ENCODE assay signal across 17 cellular contexts in genomic region chr1:226699166-226699565, GRCh38. TPM values are rescaled to one million over a fixed set of nuclear protein-coding genes. Genes with fewer than 3 reads are reported as not detected.
DNase-seq lines count a peak whose midpoint lies in the region; ATAC-seq and TF ChIP-seq lines count a peak whose summit lies in the region.
"Had no signal": no experiment of that assay in that cellular context is flagged by ENCODE, and none has a peak within 500 bp of the region (broad histone marks: within the 10 kb centered on the region; RNA-seq: fewer than 3 reads in every experiment).

No MANE protein-coding gene starts in this region.

- peaks cover 53% of the 10 kb centered on the region for H3K36me3 Mint-ChIP-seq in activated naive CD4-positive, alpha-beta T cell treated with anti-CD3 and anti-CD28 coated beads, Interleukin-2, amount 10 ng/mL, durations not matched to agents 7 days and 5 days
- H3K36me3 Mint-ChIP-seq in activated naive CD8-positive, alpha-beta T cell: peaks cover 13% of the 10 kb centered on the region
- peaks cover 0 to 62% (median 17%) of the 10 kb centered on the region in 3 donors for H3K36me3 Mint-ChIP-seq in naive thymus-derived CD8-positive, alpha-beta T cell

- POLR2A ChIA-PET in naive thymus-derived CD8-positive, alpha-beta T cell (lab: Charles Lee): interaction anchor here (1.0 to 12.6 kb wide), 2 partner anchors 18 to 38 kb away, joined by 3 to 156 read pairs; no protein-coding TSS in a partner anchor

- H3K27me3 ChIP-seq in MM.1S (replicated peaks; ENCODE audit: insufficient read depth, low read length): no peaks in the 10 kb centered on the region
- no peaks in the 10 kb centered on the region for H3K27me3 ChIP-seq in foreskin keratinocyte
- H3K27me3 ChIP-seq: cardiac muscle cell had no signal

- CTCF ChIA-PET in activated naive CD4-positive, alpha-beta T cell treated with anti-CD3 and anti-CD28 coated beads, Interleukin-2, amount 10 ng/mL, durations not matched to agents 7 days and 5 days (lab: Charles Lee): interaction anchor here (1.9 to 2.2 kb wide), 2 partner anchors 11 to 37 kb away, joined by 4 to 7 read pairs; no protein-coding TSS in a partner anchor

- no peaks in the 10 kb centered on the region for H3K36me3 ChIP-seq in MM.1S (replicated peaks; ENCODE audit: insufficient read depth, low read length)
- H3K36me3 ChIP-seq: cardiac muscle cell, HAP-1 had no signal

- DNase-seq in activated naive CD4-positive, alpha-beta T cell treated with anti-CD3 and anti-CD28 coated beads, Interleukin-2, amount 10 ng/mL, durations not matched to agents 7 days and 5 days: no peak
- DNase-seq in activated naive CD4-positive, alpha-beta T cell treated with Interleukin-2 at 50 U/mL for 16 hours: no peak
- DNase-seq in naive thymus-derived CD8-positive, alpha-beta T cell: no peak
- DNase-seq in NCI-H1048 (lab: John Stamatoyannopoulos, UW) (no peak), MM.1S (no peak), foreskin keratinocyte (no peak)
- DNase-seq: ACHN, Calu3, foreskin fibroblast, NCI-H2029 treated with DMSO at 0.1 percent for 48 hours, NCI-H524 treated with DMSO at 0.1 percent for 48 hours, nephron progenitor cell, PC-9 had no signal

- H3K4me1 Mint-ChIP-seq in activated naive CD4-positive, alpha-beta T cell treated with anti-CD3 and anti-CD28 coated beads, Interleukin-2, amount 10 ng/mL, durations not matched to agents 7 days and 5 days: peaks cover 75% of the 10 kb centered on the region
- peaks cover 87% of the 10 kb centered on the region for H3K4me1 Mint-ChIP-seq in activated naive CD8-positive, alpha-beta T cell (ENCODE audit: low read depth)
- peaks cover 41 to 95% (median 89%) of the 10 kb centered on the region in 4 donors for H3K4me1 Mint-ChIP-seq in naive thymus-derived CD8-positive, alpha-beta T cell

- no peaks in the 10 kb centered on the region for H3F3A ChIP-seq in MM.1S (ENCODE audit: insufficient read depth, low read length)

- no peak overlapping the region for H2AFZ ChIP-seq in MM.1S (ENCODE audit: low read length)
- H2AFZ ChIP-seq: PC-9 had no signal

- no peak overlapping the region for H3K4me2 ChIP-seq in MM.1S (ENCODE audit: low read depth, low read length)
- H3K4me2 ChIP-seq: PC-9 had no signal

- peak overlapping the region; percentile 69 for H3K27ac Mint-ChIP-seq in activated naive CD4-positive, alpha-beta T cell treated with anti-CD3 and anti-CD28 coated beads, Interleukin-2, amount 10 ng/mL, durations not matched to agents 7 days and 5 days
- H3K27ac Mint-ChIP-seq in activated naive CD8-positive, alpha-beta T cell: peak overlapping the region; percentile 99
- H3K27ac Mint-ChIP-seq in naive thymus-derived CD8-positive, alpha-beta T cell: peak overlapping the region; percentile 98 to 100 (median 99)
- H3K27ac Mint-ChIP-seq: nephron progenitor cell had no signal

- H3K4me3 ChIP-seq in MM.1S (ENCODE audit: low read length): no peak overlapping the region
- H3K4me3 ChIP-seq: cardiac muscle cell, HAP-1, PC-9 had no signal

- no peak for TF ChIP-seq CTCF in MM.1S (IDR thresholded peaks at IDR 0.05; ENCODE audit: low read length)
- no peak for TF ChIP-seq CTCF in foreskin keratinocyte (conservative IDR thresholded peaks at IDR 0.05)

- no peaks in the 10 kb centered on the region for H3K9me2 ChIP-seq in MM.1S (replicated peaks; ENCODE audit: insufficient read depth, low read length)

- no peaks in the 10 kb centered on the region for H3K9me3 ChIP-seq in MM.1S (replicated peaks; ENCODE audit: insufficient read depth, low read length)
- H3K9me3 ChIP-seq: HAP-1 had no signal

- ATAC-seq in naive thymus-derived CD8-positive, alpha-beta T cell: no peak
- ATAC-seq in foreskin keratinocyte: no peak

- peak overlapping the region; percentile 54 for H3K27ac ChIP-seq in temporal lobe (ENCODE audit: low read depth, low read length)
- H3K27ac ChIP-seq in MM.1S (ENCODE audit: low read length): no peak overlapping the region
- H3K27ac ChIP-seq in foreskin keratinocyte: no peak overlapping the region
- H3K27ac ChIP-seq: cardiac muscle cell, PC-9 had no signal

- H3K4me1 ChIP-seq in MM.1S (ENCODE audit: low read length): peaks cover 4% of the 10 kb centered on the region; the same call in 1 of the 2 replicates
- peaks cover 29% of the 10 kb centered on the region for H3K4me1 ChIP-seq in foreskin keratinocyte

- H4K20me1 ChIP-seq in MM.1S (ENCODE audit: insufficient read depth, low read length): no peaks in the 10 kb centered on the region

- no peak overlapping the region for H3K9ac ChIP-seq in MM.1S (ENCODE audit: low read length)

- no peaks in the 10 kb centered on the region for H3K27me3 Mint-ChIP-seq in activated naive CD4-positive, alpha-beta T cell treated with anti-CD3 and anti-CD28 coated beads, Interleukin-2, amount 10 ng/mL, durations not matched to agents 7 days and 5 days
- H3K27me3 Mint-ChIP-seq in activated naive CD8-positive, alpha-beta T cell: no peaks in the 10 kb centered on the region
- H3K27me3 Mint-ChIP-seq in naive thymus-derived CD8-positive, alpha-beta T cell: no peaks in the 10 kb centered on the region

- peaks cover 78% of the 10 kb centered on the region for H3K79me2 ChIP-seq in MM.1S (ENCODE audit: low read length)

- H3K9me3 Mint-ChIP-seq in activated naive CD4-positive, alpha-beta T cell treated with anti-CD3 and anti-CD28 coated beads, Interleukin-2, amount 10 ng/mL, durations not matched to agents 7 days and 5 days: no peaks in the 10 kb centered on the region
- no peaks in the 10 kb centered on the region for H3K9me3 Mint-ChIP-seq in activated naive CD8-positive, alpha-beta T cell (ENCODE audit: low read depth)
- no peaks in the 10 kb centered on the region for H3K9me3 Mint-ChIP-seq in naive thymus-derived CD8-positive, alpha-beta T cell
- H3K9me3 Mint-ChIP-seq: nephron progenitor cell had no signal

- no peak overlapping the region for H3K4me3 Mint-ChIP-seq in activated naive CD4-positive, alpha-beta T cell treated with anti-CD3 and anti-CD28 coated beads, Interleukin-2, amount 10 ng/mL, durations not matched to agents 7 days and 5 days
- peak overlapping the region; percentile 58 for H3K4me3 Mint-ChIP-seq in activated naive CD8-positive, alpha-beta T cell
- H3K4me3 Mint-ChIP-seq in naive thymus-derived CD8-positive, alpha-beta T cell: peak overlapping the region; percentile 6 to 85 (median 64)
- H3K4me3 Mint-ChIP-seq: nephron progenitor cell had no signal

RNA-seq across cellular contexts. Expression of gene ITPKB, which starts 39.9 kb away (rescaled TPM):
- 100 to 1,000 TPM; 177 to 185 TPM for total RNA-seq in naive thymus-derived CD8-positive, alpha-beta T cell
- 10 to 100 TPM; 72.3 to 74.3 (median 73.0) TPM for polyA plus RNA-seq in naive thymus-derived CD8-positive, alpha-beta T cell
- total RNA-seq in temporal lobe (6.1 TPM), foreskin keratinocyte (11.7 and 11.9 TPM in 2 replicates)
- 3.5 and 3.9 TPM in 2 replicates for polyA plus RNA-seq in foreskin keratinocyte

Comparison
In these comparisons a context has a peak if more than half of its experiments do, and no peak if none do; other contexts are left out.
1. RNA of gene ITPKB, which starts 39.9 kb away (total RNA-seq): 177 to 185 TPM in naive thymus-derived CD8-positive, alpha-beta T cell; 11.7 to 11.9 TPM in foreskin keratinocyte and 6.1 TPM in temporal lobe (single experiment); every median in the first group is over 10 times any median in the second.
2. Peak in every context shown above with its lines, with median percentiles within 50 percentile points of each other: H3K27ac Mint-ChIP-seq.